ENCODE assay signal across 8 cellular contexts in genomic region chr9:122261469-122261881, GRCh38. TPM values are rescaled to one million over a fixed set of nuclear protein-coding genes. Genes with fewer than 3 reads are reported as not detected.
A peak's percentile ranks its signal among the peaks of the same experiment; 100 is the strongest.
DNase-seq lines count a peak whose midpoint lies in the region; ATAC-seq, FAIRE-seq and TF ChIP-seq lines count a peak whose summit lies in the region.

No MANE protein-coding gene starts in this region.

- BruUV-seq in Caco-2 (replicated peaks; lab: Mats Ljungman, UMichigan) = no TSS peak
- BruUV-seq in endothelial cell of umbilical vein (replicated peaks; lab: Mats Ljungman, UMichigan) = no TSS peak

- no peak overlapping the region for H3K27ac Mint-ChIP-seq in Caco-2 (ENCODE audit: unreplicated experiment)
- H3K27ac Mint-ChIP-seq in osteocyte (ENCODE audit: unreplicated experiment) = peak overlapping the region; percentile 42

- no peak overlapping the region for H3K4me2 ChIP-seq in endothelial cell of umbilical vein (ENCODE audit: insufficient read depth, low read length)

- dilution Hi-C loops in endothelial cell of umbilical vein (cut with MboI; ENCODE audit: extremely low pct_ligation_motif_present, low sequenced_read_pairs) = no loop called here

- no peaks in the 10 kb centered on the region for H3K9me1 ChIP-seq in endothelial cell of umbilical vein (replicated peaks; ENCODE audit: control insufficient read depth, extremely low read depth, insufficient read depth, low read length)

- H3K36me3 Mint-ChIP-seq in Caco-2 (ENCODE audit: insufficient read depth, unreplicated experiment) (peaks cover 29% of the 10 kb centered on the region), osteocyte (ENCODE audit: unreplicated experiment) (peaks cover 24% of the 10 kb centered on the region)

- H4K20me1 ChIP-seq in endothelial cell of umbilical vein (replicated peaks; ENCODE audit: control insufficient read depth, extremely low read depth, insufficient read depth, low read length) = no peaks in the 10 kb centered on the region

- no peak for ATAC-seq in GM19452 (IDR thresholded peaks at IDR 0.05; ENCODE audit: unreplicated experiment)
- no peak for ATAC-seq in HG02870 (IDR thresholded peaks at IDR 0.05; ENCODE audit: unreplicated experiment)

- CTCF ChIA-PET in Caco-2 (lab: Charles Lee) = no interaction called here
- CTCF ChIA-PET in endothelial cell of umbilical vein (lab: Charles Lee) = interaction anchor here (1.1 kb wide), 1 partner anchor 46 kb away, joined by 4 read pairs; no protein-coding TSS in a partner anchor

- no peak overlapping the region for H2AFZ ChIP-seq in endothelial cell of umbilical vein (ENCODE audit: low read depth, low read length)

- H3K4me1 Mint-ChIP-seq in Caco-2 (ENCODE audit: low read depth, unreplicated experiment) (peaks cover 28% of the 10 kb centered on the region), osteocyte (ENCODE audit: unreplicated experiment) (peaks cover 39% of the 10 kb centered on the region)

- 0 out of 2 replicates have a peak, but pooled peaks cover 3% of the 10 kb centered on the region for H3K4me1 ChIP-seq in Caco-2
- H3K4me1 ChIP-seq in endothelial cell of umbilical vein (ENCODE audit: control insufficient read depth, extremely low read depth, insufficient read depth, low read length) = peaks cover 26% of the 10 kb centered on the region

- H3K27me3 ChIP-seq in Caco-2 (replicated peaks; ENCODE audit: control insufficient read depth, insufficient read depth, low read length) (no peaks in the 10 kb centered on the region), endothelial cell of umbilical vein (ENCODE audit: control insufficient read depth in 2 of 2, insufficient read depth in 2 of 2, low read length in 2 of 2) (no peaks in the 10 kb centered on the region)

- peaks cover 46% of the 10 kb centered on the region for H3K79me2 ChIP-seq in endothelial cell of umbilical vein (ENCODE audit: control insufficient read depth, insufficient read depth, low read length)

- DNase-seq in Caco-2 (peak; percentile 29 to 47), NCI-H187 treated with DMSO at 0.1 percent for 48 hours (lab: John Stamatoyannopoulos, UW) (peak; percentile 71), endothelial cell of umbilical vein (ENCODE audit: low read depth, low spot score) (peak; percentile 31), osteocyte (ENCODE audit: extremely low spot score, unreplicated experiment) (peak; percentile 86), amniotic stem cell (lab: John Stamatoyannopoulos, UW) (no peak)
- DNase-seq in NK-92 treated with Interleukin-12 subunit alpha and Interleukin-12 subunit beta, amount 100 ng/mL, for 24 hours (lab: John Stamatoyannopoulos, UW) = no peak

- no peak overlapping the region for H3K4me3 ChIP-seq in Caco-2 (ENCODE audit: low read depth, low read length)
- H3K4me3 ChIP-seq in endothelial cell of umbilical vein (replicated peaks in 1 of 3; ENCODE audit: insufficient read depth in 1 of 3, low read depth in 1 of 3, low read length in 3 of 3) = no peak overlapping the region

- H3K9me3 ChIP-seq in Caco-2 = no peaks in the 10 kb centered on the region
- no peaks in the 10 kb centered on the region for H3K9me3 ChIP-seq in endothelial cell of umbilical vein (replicated peaks; ENCODE audit: control insufficient read depth, insufficient read depth, low read length)

- TF ChIP-seq POLR2A in endothelial cell of umbilical vein (IDR thresholded peaks at IDR 0.05; ENCODE audit: low read depth, low read length) = no peak

- FAIRE-seq in endothelial cell of umbilical vein (lab: Jason Lieb, UNC) = no peak

- TF ChIP-seq CTCF in Caco-2 (IDR thresholded peaks at IDR 0.05; ENCODE audit: insufficient read depth in 1 of 2, low read depth in 1 of 2, low read length in 1 of 2, severe bottlenecking in 1 of 2, unreplicated experiment in 1 of 2) (no peak), endothelial cell of umbilical vein (IDR thresholded peaks at IDR 0.05; ENCODE audit: extremely low read depth in 1 of 2, insufficient read depth in 1 of 2, low read depth in 1 of 2, low read length in 2 of 2) (no peak), osteocyte (IDR thresholded peaks at IDR 0.05) (no peak)

- H3K4me3 Mint-ChIP-seq in Caco-2 (ENCODE audit: unreplicated experiment) (no peak overlapping the region), osteocyte (ENCODE audit: unreplicated experiment) (no peak overlapping the region)

- POLR2A ChIA-PET in Caco-2 (lab: Charles Lee) = no interaction called here
- POLR2A ChIA-PET in endothelial cell of umbilical vein (lab: Charles Lee) = no interaction called here

- H3K27ac ChIP-seq in endothelial cell of umbilical vein (ENCODE audit: insufficient read depth, low read depth, low read length) = no peak overlapping the region

- H3K27me3 Mint-ChIP-seq in Caco-2 (ENCODE audit: insufficient read depth, unreplicated experiment) (no peaks in the 10 kb centered on the region), osteocyte (ENCODE audit: unreplicated experiment) (no peaks in the 10 kb centered on the region)

- intact Hi-C loops in Caco-2 (cut with micrococcal nuclease; ENCODE audit: unreplicated experiment) = no loop called here
- intact Hi-C loops in endothelial cell of umbilical vein (cut with micrococcal nuclease) = loop anchor here (5.0 kb wide), 1 partner anchor 556 kb away; no protein-coding TSS in a partner anchor

- H3K36me3 ChIP-seq in Caco-2 (ENCODE audit: control insufficient read depth, insufficient read depth, low read length) (no peaks in the 10 kb centered on the region; the same call in none of the 2 replicates), endothelial cell of umbilical vein (ENCODE audit: control insufficient read depth in 2 of 2, extremely low read depth in 1 of 2, insufficient read depth in 2 of 2, low read length in 2 of 2) (peaks cover 5 to 12% of the 10 kb centered on the region in 2 experiments)

- H3K9ac ChIP-seq in endothelial cell of umbilical vein (replicated peaks; ENCODE audit: extremely low read depth, insufficient read depth, low read length) = no peak overlapping the region

- H3K9me3 Mint-ChIP-seq in Caco-2 (ENCODE audit: unreplicated experiment) (no peaks in the 10 kb centered on the region), osteocyte (ENCODE audit: unreplicated experiment) (no peaks in the 10 kb centered on the region)

TF ChIP-seq in endothelial cell of umbilical vein, 7 proteins besides CTCF, POLR2A, EP300 and RAD21:
- no peak for TF ChIP-seq JUN (IDR thresholded peaks at IDR 0.05; ENCODE audit: borderline replicate concordance, insufficient read depth, insufficient read length, low read depth)
- no peak for TF ChIP-seq MYC (IDR thresholded peaks at IDR 0.05; ENCODE audit: low read depth, low read length)
- TF ChIP-seq MAX (IDR thresholded peaks at IDR 0.05; ENCODE audit: insufficient read depth, insufficient read length) = no peak
- no peak for TF ChIP-seq FOS (IDR thresholded peaks at IDR 0.05; ENCODE audit: borderline replicate concordance, insufficient read depth, low read length)
- no peak for TF ChIP-seq EZH2 (IDR thresholded peaks at IDR 0.05; ENCODE audit: borderline replicate concordance, low read depth, low read length, severe bottlenecking)
- TF ChIP-seq POLR2AphosphoS5 (IDR thresholded peaks at IDR 0.05; ENCODE audit: insufficient read depth, low read depth, low read length) = no peak
- TF ChIP-seq GATA2 (IDR thresholded peaks at IDR 0.05; ENCODE audit: insufficient read depth, insufficient read length, low read depth, low read length) = no peak

RNA-seq across cellular contexts. Expression of gene RBM18, which starts 3.2 kb away (rescaled TPM):
- total RNA-seq in Caco-2 (2022) (20.6 and 23.1 TPM in 2 replicates), endothelial cell of umbilical vein (26.9 and 28.6 TPM in 2 replicates), osteocyte (23.2 and 24.2 TPM in 2 replicates)
- polyA plus RNA-seq in endothelial cell of umbilical vein = 7.0 and 7.9 TPM in 2 replicates
- polyA plus RNA-seq in endothelial cell of umbilical vein (2011; cell fraction: cytosol; rRNA removed) = 15.5 and 18.6 TPM in 2 replicates
- polyA plus RNA-seq in endothelial cell of umbilical vein (2011; cell fraction: nucleus; rRNA removed) = 11.8 and 12.0 TPM in 2 replicates
- 22.9 and 24.7 TPM in 2 replicates for polyA plus RNA-seq in endothelial cell of umbilical vein (2012)
- polyA minus RNA-seq in endothelial cell of umbilical vein = 9.6 and 12.9 TPM in 2 replicates
- polyA minus RNA-seq in endothelial cell of umbilical vein (2011; cell fraction: cytosol; rRNA and poly(A)+ RNA removed) = 12.4 TPM
- polyA minus RNA-seq in endothelial cell of umbilical vein (2011; cell fraction: nucleus; rRNA and poly(A)+ RNA removed) = 5.4 TPM in 2 replicates

RNA-seq across cellular contexts. Expression of gene MRRF, which starts 3.2 kb away (rescaled TPM):
- total RNA-seq in Caco-2 (2022) = 61.7 and 64.6 TPM in 2 replicates
- 36.4 and 36.5 TPM in 2 replicates for total RNA-seq in endothelial cell of umbilical vein
- 24.2 and 27.2 TPM in 2 replicates for polyA plus RNA-seq in endothelial cell of umbilical vein
- 36.8 and 37.1 TPM in 2 replicates for polyA plus RNA-seq in endothelial cell of umbilical vein (2011; cell fraction: cytosol; rRNA removed)
- polyA plus RNA-seq in endothelial cell of umbilical vein (2011; cell fraction: nucleus; rRNA removed) = 67.3 and 78.8 TPM in 2 replicates
- polyA plus RNA-seq in endothelial cell of umbilical vein (2012) = 26.9 and 44.5 TPM in 2 replicates
- polyA minus RNA-seq in endothelial cell of umbilical vein = 57.9 and 74.1 TPM in 2 replicates
- polyA minus RNA-seq in endothelial cell of umbilical vein (2011; cell fraction: cytosol; rRNA and poly(A)+ RNA removed) = 49.5 TPM
- 36.4 and 53.4 TPM in 2 replicates for polyA minus RNA-seq in endothelial cell of umbilical vein (2011; cell fraction: nucleus; rRNA and poly(A)+ RNA removed)
- total RNA-seq in osteocyte = 26.0 and 26.6 TPM in 2 replicates

RNA-seq across cellular contexts. Expression of gene LHX6, which starts 32.7 kb away (rescaled TPM):
- 6.1 and 7.6 TPM in 2 replicates for total RNA-seq in Caco-2 (2022)
- total RNA-seq in endothelial cell of umbilical vein = 9.4 and 18.4 TPM in 2 replicates
- 1.8 and 2.4 TPM in 2 replicates for polyA plus RNA-seq in endothelial cell of umbilical vein
- 1.7 and 2.3 TPM in 2 replicates for polyA plus RNA-seq in endothelial cell of umbilical vein (2011; cell fraction: cytosol; rRNA removed)
- 3.9 and 6.1 TPM in 2 replicates for polyA plus RNA-seq in endothelial cell of umbilical vein (2011; cell fraction: nucleus; rRNA removed)
- polyA plus RNA-seq in endothelial cell of umbilical vein (2012) = 4.1 and 5.6 TPM in 2 replicates
- 0.85 and 1.9 TPM in 2 replicates for polyA minus RNA-seq in endothelial cell of umbilical vein
- polyA minus RNA-seq in endothelial cell of umbilical vein (2011; cell fraction: cytosol; rRNA and poly(A)+ RNA removed) = not detected
- 0.77 and 3.1 TPM in 2 replicates for polyA minus RNA-seq in endothelial cell of umbilical vein (2011; cell fraction: nucleus; rRNA and poly(A)+ RNA removed)
- total RNA-seq in osteocyte = not detected in 2 replicates

Comparison
In these comparisons a context has a peak if more than half of its experiments do, and no peak if none do; other contexts are left out.
1. DNase-seq: peak in Caco-2 (2 of 2), NCI-H187 treated with DMSO at 0.1 percent for 48 hours (single experiment), endothelial cell of umbilical vein (single experiment) and osteocyte (single experiment); none in amniotic stem cell (single experiment) and NK-92 treated with Interleukin-12 subunit alpha and Interleukin-12 subunit beta, amount 100 ng/mL, for 24 hours (single experiment).